ENCODE assay signal across 13 cellular contexts in genomic region chr2:158202151-158202778, GRCh38.
DNase-seq lines count a peak whose midpoint lies in the region; ATAC-seq and TF ChIP-seq lines count a peak whose summit lies in the region.
"Had no signal": no experiment of that assay in that cellular context is flagged by ENCODE, and none has a peak within 500 bp of the region (broad histone marks: within the 10 kb centered on the region; RNA-seq: fewer than 3 reads in every experiment).

No MANE protein-coding gene starts in this region.

- H3K79me2 ChIP-seq in hepatocyte = no peaks in the 10 kb centered on the region

- no peak for ATAC-seq in lower lobe of right lung
- ATAC-seq in HG02970 (IDR thresholded peaks at IDR 0.05; ENCODE audit: low FRiP score, unreplicated experiment) = no peak

- in situ Hi-C loops in SK-MEL-5 (cut with HindIII; ENCODE audit: low pct_unique_long_range_greater_than_20kb, low sequenced_read_pairs) (no loop called here), G401 (cut with HindIII; ENCODE audit: low sequenced_read_pairs) (no loop called here)

- H3K4me2 ChIP-seq in hepatocyte = peak overlapping the region; percentile 22
- H3K4me2 ChIP-seq: BLaER1 had no signal

- H3K4me3 ChIP-seq in hepatocyte = no peak overlapping the region
- no peak overlapping the region for H3K4me3 ChIP-seq in lower lobe of right lung
- H3K4me3 ChIP-seq: BLaER1, left ventricle myocardium inferior had no signal

- intact Hi-C loops in lower lobe of right lung (cut with DNase I) = no loop called here

- TF ChIP-seq CTCF in hepatocyte (IDR thresholded peaks at IDR 0.05; ENCODE audit: poor library complexity) = no peak
- TF ChIP-seq CTCF in lower lobe of right lung (IDR thresholded peaks at IDR 0.05) = no peak

- peaks cover 10% of the 10 kb centered on the region for H3K4me1 ChIP-seq in hepatocyte (ENCODE audit: insufficient read depth)
- peaks cover 14% of the 10 kb centered on the region for H3K4me1 ChIP-seq in lower lobe of right lung
- H3K4me1 ChIP-seq: BLaER1 had no signal

- H4K20me1 ChIP-seq in hepatocyte (ENCODE audit: insufficient read depth, poor library complexity, severe bottlenecking) = no peaks in the 10 kb centered on the region
- H4K20me1 ChIP-seq: BLaER1 had no signal

- 69% methylated on average over 6 of the region's 6 CpGs for WGBS in hepatocyte (ENCODE audit: low lambda C conversion rate, missing lambda C conversion rate)

- H3K36me3 ChIP-seq in hepatocyte (replicated peaks; ENCODE audit: insufficient read depth, low read depth) (no peaks in the 10 kb centered on the region), lower lobe of right lung (no peaks in the 10 kb centered on the region)
- H3K36me3 ChIP-seq: BLaER1, left ventricle myocardium inferior had no signal

- peak; percentile 54 for DNase-seq in DMS53 (lab: John Stamatoyannopoulos, UW)
- peak; percentile 63 for DNase-seq in SK-MEL-5 (ENCODE audit: low read depth, low spot score)
- DNase-seq in hepatocyte (ENCODE audit: low spot score) = peak; percentile 21
- DNase-seq in T-helper 9 cell = no peak
- no peak for DNase-seq in lower lobe of right lung
- no peak for DNase-seq in G401 (ENCODE audit: low spot score)
- DNase-seq: activated B cell treated with CpG ODN at 0.5 μM for 24 hours, glutamatergic neuron, left ventricle myocardium inferior, NCI-H524 treated with DMSO at 0.1 percent for 48 hours had no signal

- no peak overlapping the region for H2AFZ ChIP-seq in hepatocyte

- H3K9me3 ChIP-seq in hepatocyte (ENCODE audit: low read depth) (no peaks in the 10 kb centered on the region), lower lobe of right lung (no peaks in the 10 kb centered on the region)
- H3K9me3 ChIP-seq: BLaER1, left ventricle myocardium inferior had no signal

- no peaks in the 10 kb centered on the region for H3K27me3 ChIP-seq in hepatocyte
- no peaks in the 10 kb centered on the region for H3K27me3 ChIP-seq in lower lobe of right lung (ENCODE audit: low read depth)
- H3K27me3 ChIP-seq: BLaER1 had no signal

- H3K9me2 ChIP-seq in hepatocyte (replicated peaks; ENCODE audit: insufficient read depth) = no peaks in the 10 kb centered on the region

- peak; percentile 37; the same call in 1 of the 2 replicates for TF ChIP-seq EP300 in Ishikawa (IDR thresholded peaks at IDR 0.05; ENCODE audit: borderline replicate concordance)

- H3K27ac ChIP-seq in hepatocyte (no peak overlapping the region), lower lobe of right lung (no peak overlapping the region)
- H3K27ac ChIP-seq: BLaER1, left ventricle myocardium inferior had no signal

- TF ChIP-seq RAD21 in Ishikawa (IDR thresholded peaks at IDR 0.05; ENCODE audit: low read depth) = no peak

TF ChIP-seq in Ishikawa, 13 proteins besides CTCF, POLR2A, EP300 and RAD21:
- TF ChIP-seq NFIC (IDR thresholded peaks at IDR 0.05) (peak; percentile 95), ZBTB7A (IDR thresholded peaks at IDR 0.05; ENCODE audit: low read depth) (no peak)

Comparison
In these comparisons a context has a peak if more than half of its experiments do, and no peak if none do; other contexts are left out.
1. DNase-seq: peak in DMS53 (single experiment), SK-MEL-5 (single experiment) and hepatocyte (single experiment); none in T-helper 9 cell (single experiment), lower lobe of right lung (single experiment) and G401 (single experiment).